In genomic region chr12:93379432-93380308, GRCh38 we compare ENCODE assay signal across 8 cellular contexts. TPM values are rescaled to one million over a fixed set of nuclear protein-coding genes. Genes with fewer than 3 reads are reported as not detected.
DNase-seq lines count a peak whose midpoint lies in the region; ATAC-seq, FAIRE-seq and TF ChIP-seq lines count a peak whose summit lies in the region.

No MANE protein-coding gene starts in this region.

- no peak for TF ChIP-seq CTCF in BE2C (IDR thresholded peaks at IDR 0.05; ENCODE audit: low read depth, low read length)

- H3K4me1 ChIP-seq in BE2C: peaks cover 4% of the 10 kb centered on the region; the same call in 1 of the 2 replicates
- peaks cover 35% of the 10 kb centered on the region for H3K4me1 ChIP-seq in HUES48 (ENCODE audit: control insufficient read depth, insufficient read depth, low read length)

- H3K27me3 ChIP-seq in BE2C (no peaks in the 10 kb centered on the region), HUES48 (ENCODE audit: control insufficient read depth, insufficient read depth, low read length) (no peaks in the 10 kb centered on the region), layer of hippocampus (ENCODE audit: control insufficient read depth, insufficient read depth, low read length) (no peaks in the 10 kb centered on the region)

- no peak for FAIRE-seq in urothelium cell line (lab: Jason Lieb, UNC)

- DNase-seq in BE2C (no peak), urothelium cell line (ENCODE audit: low spot score) (no peak), hepatic stellate cell (ENCODE audit: low spot score) (no peak)

- H3K36me3 ChIP-seq in BE2C (no peaks in the 10 kb centered on the region; the same call in 1 of the 2 replicates), HUES48 (ENCODE audit: control insufficient read depth, insufficient read depth, low read length) (peaks cover 4% of the 10 kb centered on the region; the same call in 1 of the 2 replicates)

- H3K9ac ChIP-seq in HUES48 (ENCODE audit: low read depth, low read length): peak overlapping the region; percentile 72; the same call in 1 of the 2 replicates

- ATAC-seq in HG02759 (IDR thresholded peaks at IDR 0.05; ENCODE audit: unreplicated experiment): no peak

- H3K27ac ChIP-seq in HUES48 (ENCODE audit: low read depth, low read length): peak overlapping the region; percentile 17
- peak overlapping the region; percentile 20 for H3K27ac ChIP-seq in angular gyrus (ENCODE audit: low read depth, low read length)
- peak overlapping the region; percentile 4 for H3K27ac ChIP-seq in layer of hippocampus (ENCODE audit: low read depth, low read length)
- H3K27ac ChIP-seq in temporal lobe (ENCODE audit: low read depth, low read length): peak overlapping the region; percentile 64

- H3K4me3 ChIP-seq in BE2C (ENCODE audit: low read depth, low read length): peak overlapping the region; percentile 79
- peak overlapping the region; percentile 85 for H3K4me3 ChIP-seq in HUES48 (ENCODE audit: low read depth, low read length)

- H3K9me3 ChIP-seq in BE2C: no peaks in the 10 kb centered on the region
- H3K9me3 ChIP-seq in HUES48 (ENCODE audit: control insufficient read depth, insufficient read depth, low read length): no peaks in the 10 kb centered on the region

RNA-seq across cellular contexts. Expression of gene NUDT4, which starts 1.9 kb away (rescaled TPM):
- 23.5 TPM for polyA plus RNA-seq in BE2C (2012; ENCODE audit: insufficient read depth, insufficient read length, low read depth)
- 93.4 TPM for total RNA-seq in temporal lobe

Comparison
In these comparisons a context has a peak if more than half of its experiments do, and no peak if none do; other contexts are left out.
1. H3K27ac ChIP-seq: peak in every context shown above with its lines; median percentile 64 in temporal lobe; 20 in angular gyrus; 17 in HUES48; 4 in layer of hippocampus.